ENCODE assay signal across 8 cellular contexts in genomic region chr19:10502524-10503001, GRCh38. TPM values are rescaled to one million over a fixed set of nuclear protein-coding genes. Genes with fewer than 3 reads are reported as not detected.
DNase-seq lines count a peak whose midpoint lies in the region; ATAC-seq, FAIRE-seq and TF ChIP-seq lines count a peak whose summit lies in the region.

No MANE protein-coding gene starts in this region.

- peaks cover 0 to 13% (median 0%) of the 10 kb centered on the region in 3 donors for H3K36me3 ChIP-seq in pancreas
- peaks cover 15% of the 10 kb centered on the region for H3K36me3 ChIP-seq in thymus (ENCODE audit: control insufficient read depth, insufficient read depth)

- intact Hi-C loops in Right ventricle myocardium inferior (cut with DNase I) = loop anchor here (5.0 kb wide), 1 partner anchor 65 kb away; the partner anchor contains the start of genes CDKN2D and KRI1
- intact Hi-C loops in pancreas (cut with DNase I) = no loop called here

- H3K27ac ChIP-seq in pancreas = peak overlapping the region; percentile 93 to 99 (median 98)
- H3K27ac ChIP-seq in thymus (ENCODE audit: low read depth) = peak overlapping the region; percentile 90

- peaks cover 28% of the 10 kb centered on the region for H3K4me1 Mint-ChIP-seq in activated naive CD8-positive, alpha-beta T cell treated with anti-CD3 and anti-CD28 coated beads for 36 hours

- H3K4me3 ChIP-seq in GM12864 (ENCODE audit: low read depth, low read length) (peak overlapping the region; percentile 95), pancreas (peak overlapping the region; percentile 62 to 89 (median 83)), thymus (ENCODE audit: low read length) (peak overlapping the region; percentile 98)

- 0 to 1% methylated on average over 45 to 65 of the region's 65 CpGs for WGBS in pancreas, 2 donors
- WGBS in thymus = under 1% methylated on average over 65 of the region's 65 CpGs

- no peaks in the 10 kb centered on the region for H3K27me3 ChIP-seq in pancreas
- no peaks in the 10 kb centered on the region for H3K27me3 ChIP-seq in thymus (ENCODE audit: control insufficient read depth, insufficient read depth)

- no peak for TF ChIP-seq CTCF in GM12864 (IDR thresholded peaks at IDR 0.05; ENCODE audit: low read depth, low read length, missing control alignments)
- TF ChIP-seq CTCF in pancreas (IDR thresholded peaks at IDR 0.05) = no peak

- H3K4me1 ChIP-seq in pancreas = peaks cover 0 to 5% (median 5%) of the 10 kb centered on the region in 3 donors
- H3K4me1 ChIP-seq in thymus (ENCODE audit: control insufficient read depth, insufficient read depth, low read length) = peaks cover 7% of the 10 kb centered on the region

- H3K9me3 ChIP-seq in pancreas (no peaks in the 10 kb centered on the region), thymus (ENCODE audit: control insufficient read depth) (no peaks in the 10 kb centered on the region)

- H3K36me3 Mint-ChIP-seq in activated naive CD8-positive, alpha-beta T cell treated with anti-CD3 and anti-CD28 coated beads for 36 hours = peaks cover 18% of the 10 kb centered on the region

- peak overlapping the region; percentile 87 for H3K27ac Mint-ChIP-seq in activated naive CD8-positive, alpha-beta T cell treated with anti-CD3 and anti-CD28 coated beads for 36 hours

- H3K27me3 Mint-ChIP-seq in activated naive CD8-positive, alpha-beta T cell treated with anti-CD3 and anti-CD28 coated beads for 36 hours = no peaks in the 10 kb centered on the region

- H3K4me3 Mint-ChIP-seq in activated naive CD8-positive, alpha-beta T cell treated with anti-CD3 and anti-CD28 coated beads for 36 hours = peak overlapping the region; percentile 88

- no peak for FAIRE-seq in pancreas (lab: Jason Lieb, UNC)

- ATAC-seq in HG02623 (IDR thresholded peaks at IDR 0.05; ENCODE audit: unreplicated experiment) (peak; percentile 74), Right ventricle myocardium inferior (peak; percentile 96), pancreas (peak; percentile 85 to 92 (median 92))

- no peaks in the 10 kb centered on the region for H3K9me3 Mint-ChIP-seq in activated naive CD8-positive, alpha-beta T cell treated with anti-CD3 and anti-CD28 coated beads for 36 hours

- DNase-seq in GM12864 (ENCODE audit: low read depth) (peak; percentile 71), NCI-H1105 (lab: John Stamatoyannopoulos, UW) (peak; percentile 95), SKM-1 treated with dmso at 0.1 percent for 144 hours (lab: John Stamatoyannopoulos, UW; ENCODE audit: unreplicated experiment) (peak; percentile 90), Right ventricle myocardium inferior (ENCODE audit: missing footprints) (peak; percentile 96), pancreas (peak; percentile 94 to 97 (median 96))
- peak; percentile 95 for DNase-seq in activated naive CD8-positive, alpha-beta T cell treated with anti-CD3 and anti-CD28 coated beads for 36 hours

RNA-seq across cellular contexts. Expression of gene KEAP1, which starts 0.6 kb away (rescaled TPM):
- 10 to 100 TPM; 69.3 to 72.2 TPM for total RNA-seq in activated naive CD8-positive, alpha-beta T cell treated with anti-CD3 and anti-CD28 coated beads for 36 hours
- 82.8 TPM for total RNA-seq in Right ventricle myocardium inferior
- 10 to 100 TPM; 25.2 to 36.4 (median 32.3) TPM for total RNA-seq in pancreas
- 10 to 100 TPM; 40.9 to 48.6 TPM for polyA plus RNA-seq in pancreas
- 59.5 TPM for polyA plus RNA-seq in thymus

RNA-seq across cellular contexts. Expression of gene S1PR5, which starts 14.7 kb away (rescaled TPM):
- total RNA-seq in activated naive CD8-positive, alpha-beta T cell treated with anti-CD3 and anti-CD28 coated beads for 36 hours = not detected
- total RNA-seq in Right ventricle myocardium inferior = 0.27 TPM
- 1 to 10 TPM in 2 of 6 donors, under 1 TPM in 4; 0.32 to 1.3 (median 0.63) TPM for total RNA-seq in pancreas
- under 1 TPM; 0.21 to 0.38 TPM for polyA plus RNA-seq in pancreas
- polyA plus RNA-seq in thymus = 4.2 TPM

RNA-seq across cellular contexts. Expression of gene ATG4D, which starts 41.1 kb away (rescaled TPM):
- 10 to 100 TPM; 25.1 to 26.4 TPM for total RNA-seq in activated naive CD8-positive, alpha-beta T cell treated with anti-CD3 and anti-CD28 coated beads for 36 hours
- 47.6 TPM for total RNA-seq in Right ventricle myocardium inferior
- 10 to 100 TPM; 12.9 to 26.9 (median 20.5) TPM for total RNA-seq in pancreas
- polyA plus RNA-seq in pancreas = 10 to 100 TPM; 35.2 to 62.1 TPM
- 54.0 TPM for polyA plus RNA-seq in thymus

Comparison
In these comparisons a context has a peak if more than half of its experiments do, and no peak if none do; other contexts are left out.
1. Peak in every context shown above with its lines: DNase-seq, ATAC-seq, H3K4me3 ChIP-seq and H3K27ac ChIP-seq.